In the genomic region with DNA sequence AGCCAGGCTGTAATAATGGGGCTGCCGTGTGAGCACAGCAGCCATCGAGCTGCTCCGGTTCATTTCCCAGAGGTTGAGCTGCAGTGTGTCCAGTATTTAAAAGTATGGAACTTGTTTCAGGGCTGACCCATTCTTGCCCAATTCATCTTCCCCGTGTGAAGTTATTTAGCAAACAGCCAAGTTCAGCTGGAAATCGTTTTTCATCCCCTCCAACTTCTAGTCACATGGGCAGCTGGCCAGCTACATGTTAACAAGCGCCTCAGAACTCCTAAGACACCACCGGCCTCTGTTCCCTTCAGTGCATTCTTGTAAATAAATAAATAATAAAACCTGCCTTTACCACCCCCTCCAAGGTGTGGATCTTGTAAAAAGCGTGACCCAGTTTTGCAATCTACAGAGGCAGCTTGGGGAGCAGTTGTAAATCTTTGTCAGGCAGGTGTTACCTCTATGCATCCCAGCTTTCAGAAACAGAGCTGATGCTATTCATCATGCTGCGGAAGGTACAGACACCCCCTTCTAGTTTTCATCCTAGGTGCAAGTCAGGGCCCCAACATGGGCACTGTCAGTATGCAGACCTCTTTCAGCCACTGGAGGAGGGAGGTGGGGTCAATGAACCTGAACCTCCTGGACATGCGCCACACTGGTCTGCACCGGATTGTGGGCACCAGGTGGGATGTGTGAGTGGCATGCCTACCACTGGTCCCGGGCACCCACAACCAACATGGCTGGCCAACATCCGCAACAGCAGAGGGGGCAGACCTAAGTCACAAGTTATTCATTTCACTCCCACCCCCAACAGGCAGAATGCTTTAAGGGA, we compare ENCODE assay signal across 23 cellular contexts. TPM values are rescaled to one million over a fixed set of nuclear protein-coding genes. Genes with fewer than 3 reads are reported as not detected.
"Had no signal": no experiment of that assay in that cellular context is flagged by ENCODE, and none has a peak within 500 bp of the region (broad histone marks: within the 10 kb centered on the region; RNA-seq: fewer than 3 reads in every experiment).

No MANE protein-coding gene starts in this region.

- H3K4me1 Mint-ChIP-seq: central memory CD8-positive, alpha-beta T cell; neural crest cell; stimulated activated naive B cell treated with anti-CD40 and anti-IgM and Interleukin-4, amounts not matched to agents 10 μg/mL and 1 μg/mL and 100 μg/mL, for 72 hours had no signal

- H3K9me3 ChIP-seq: ovary, tibial nerve had no signal

- H3K36me3 ChIP-seq: ovary had no signal

- H3K27me3 Mint-ChIP-seq: activated CD4-positive, alpha-beta T cell treated with anti-CD3 and anti-CD28 coated beads, Interleukin-2, amount 10 ng/mL, durations not matched to agents 7 days and 5 days; brain; central memory CD8-positive, alpha-beta T cell; stimulated activated naive B cell treated with anti-CD40 and anti-IgM and Interleukin-4, amounts not matched to agents 10 μg/mL and 1 μg/mL and 100 μg/mL, for 72 hours had no signal

- H3K4me3 ChIP-seq: ovary, tibial nerve had no signal

- DNase-seq: activated CD4-positive, alpha-beta T cell treated with anti-CD3 and anti-CD28 coated beads, Interleukin-2, amount 10 ng/mL, durations not matched to agents 7 days and 5 days; activated CD8-positive, alpha-beta memory T cell treated with anti-CD3 and anti-CD28 coated beads, Interleukin-2, amount 50 U/mL, for 48 hours; activated gamma-delta T cell; activated T-cell treated with anti-CD3 and anti-CD28 coated beads, Interleukin-2, amount 50 U/mL, for 72 hours; amniotic stem cell; effector CD8-positive, alpha-beta T cell; glutamatergic neuron; hypothalamus; kidney glomerular epithelial cell; ovary; stimulated activated CD4-positive, alpha-beta T cell treated with anti-CD3 and anti-CD28 coated beads, Interleukin-15, amount 100 ng/mL, for 24 hours; stimulated activated CD4-positive, alpha-beta T cell treated with anti-CD3 and anti-CD28 coated beads, Interleukin-4, amount 100 ng/mL, for 1 hour; stimulated activated naive B cell treated with anti-CD40 and anti-IgM and Interleukin-4, amounts not matched to agents 10 μg/mL and 1 μg/mL and 100 μg/mL, for 72 hours had no signal

- H3K9me3 Mint-ChIP-seq: activated CD4-positive, alpha-beta T cell treated with anti-CD3 and anti-CD28 coated beads, Interleukin-2, amount 10 ng/mL, durations not matched to agents 7 days and 5 days; activated naive CD4-positive, alpha-beta T cell treated with anti-CD3 and anti-CD28 coated beads, Interleukin-2, amount 50 U/mL, for 72 hours; activated T-cell treated with anti-CD3 and anti-CD28 coated beads, Interleukin-2, amount 50 U/mL, for 72 hours; brain; central memory CD8-positive, alpha-beta T cell; neural crest cell had no signal

- H3K27ac ChIP-seq: ovary, tibial nerve had no signal

- H3K27ac Mint-ChIP-seq: activated T-cell treated with anti-CD3 and anti-CD28 coated beads, Interleukin-2, amount 50 U/mL, for 72 hours; stimulated activated naive B cell treated with anti-CD40 and anti-IgM and Interleukin-4, amounts not matched to agents 10 μg/mL and 1 μg/mL and 100 μg/mL, for 72 hours had no signal

- H3K27me3 ChIP-seq: ovary, tibial nerve had no signal

- ATAC-seq: activated naive CD4-positive, alpha-beta T cell treated with anti-CD3 and anti-CD28 coated beads, Interleukin-2, amount 50 U/mL, for 72 hours; activated T-cell treated with anti-CD3 and anti-CD28 coated beads, Interleukin-2, amount 50 U/mL, for 72 hours; stimulated activated naive B cell treated with anti-CD40 and anti-IgM and Interleukin-4, amounts not matched to agents 10 μg/mL and 1 μg/mL and 100 μg/mL, for 72 hours had no signal

- H3K4me3 Mint-ChIP-seq: activated CD4-positive, alpha-beta T cell treated with anti-CD3 and anti-CD28 coated beads, Interleukin-2, amount 10 ng/mL, durations not matched to agents 7 days and 5 days; activated T-cell treated with anti-CD3 and anti-CD28 coated beads, Interleukin-2, amount 50 U/mL, for 72 hours; brain; central memory CD8-positive, alpha-beta T cell; neural crest cell; stimulated activated naive B cell treated with anti-CD40 and anti-IgM and Interleukin-4, amounts not matched to agents 10 μg/mL and 1 μg/mL and 100 μg/mL, for 72 hours had no signal

RNA-seq across cellular contexts. Expression of a gene that starts 18.7 kb away (rescaled TPM):
- total RNA-seq: activated CD4-positive, alpha-beta T cell treated with anti-CD3 and anti-CD28 coated beads, Interleukin-2, amount 10 ng/mL, durations not matched to agents 7 days and 5 days; activated naive CD4-positive, alpha-beta T cell treated with anti-CD3 and anti-CD28 coated beads, Interleukin-2, amount 50 U/mL, for 72 hours; activated T-cell treated with anti-CD3 and anti-CD28 coated beads, Interleukin-2, amount 50 U/mL, for 72 hours; endothelial cell of umbilical vein; lower leg skin; myocyte; neural crest cell; skeletal muscle tissue; subcutaneous adipose tissue; tibial nerve had no signal
- polyA plus RNA-seq: endothelial cell of umbilical vein, ovary had no signal
